In genomic region chr17:43780135-43780534, GRCh38 we compare ENCODE assay signal across 10 cellular contexts. TPM values are rescaled to one million over a fixed set of nuclear protein-coding genes. Genes with fewer than 3 reads are reported as not detected.
DNase-seq lines count a peak whose midpoint lies in the region; ATAC-seq, FAIRE-seq and TF ChIP-seq lines count a peak whose summit lies in the region.
"Had no signal": no experiment of that assay in that cellular context is flagged by ENCODE, and none has a peak within 500 bp of the region (broad histone marks: within the 10 kb centered on the region; RNA-seq: fewer than 3 reads in every experiment).

Gene CFAP97D1 (plus strand): TSS chr17:43780435. CDS start chr17:43780463, 28 bp downstream.

- peaks cover 0 to 4% of the 10 kb centered on the region in 2 donors for H3K27me3 ChIP-seq in small intestine (ENCODE audit: control insufficient read depth in 2 of 2, insufficient read depth in 2 of 2, low read length in 2 of 2)

- peaks cover 7% of the 10 kb centered on the region for H3K4me1 Mint-ChIP-seq in activated T-helper 1 cell treated with anti-CD3 and anti-CD28 coated beads, Interleukin-12 subunit alpha, Interleukin-12 subunit beta, Interleukin-2, Interleukin-4 antibody, amounts not matched to agents 30 ng/mL and 10 ng/mL and 1 ng/mL, durations not matched to agents 14 hours and 24 hours and 36 hours (ENCODE audit: low read depth)

- H3K4me1 ChIP-seq in small intestine (ENCODE audit: control insufficient read depth in 2 of 2, insufficient read depth in 1 of 2, low read depth in 1 of 2, low read length in 1 of 2): peaks cover 3 to 4% of the 10 kb centered on the region in 2 donors

- peak within 1 kb of the TSS; percentile 73 for H3K4me3 Mint-ChIP-seq in activated T-helper 1 cell treated with anti-CD3 and anti-CD28 coated beads, Interleukin-12 subunit alpha, Interleukin-12 subunit beta, Interleukin-2, Interleukin-4 antibody, amounts not matched to agents 30 ng/mL and 10 ng/mL and 1 ng/mL, durations not matched to agents 14 hours and 24 hours and 36 hours

- H3K4me3 ChIP-seq in HFF-Myc (replicated peaks; ENCODE audit: low read depth, low read length): peak within 1 kb of the TSS; percentile 79
- H3K4me3 ChIP-seq in iPS-11a (ENCODE audit: low read depth, low read length): peak within 1 kb of the TSS; percentile 78
- H3K4me3 ChIP-seq in small intestine (ENCODE audit: low read depth in 1 of 2, low read length in 2 of 2): peak within 1 kb of the TSS; percentile 29 to 92

- WGBS in small intestine, 3 donors: 44 to 56% (median 46%) methylated on average over 7 of the region's 7 CpGs

- DNase-seq in HFF-Myc (ENCODE audit: extremely low read depth, low read depth) (no peak), small intestine (no peak), GM12892 (ENCODE audit: insufficient read length) (no peak)
- DNase-seq in activated T-helper 1 cell treated with anti-CD3 and anti-CD28 coated beads, Interleukin-12 subunit alpha, Interleukin-12 subunit beta, Interleukin-2, Interleukin-4 antibody, amounts not matched to agents 30 ng/mL and 10 ng/mL and 1 ng/mL, durations not matched to agents 14 hours and 24 hours and 36 hours (ENCODE audit: low spot score): no peak

- no peaks in the 10 kb centered on the region for H3K9me3 Mint-ChIP-seq in activated T-helper 1 cell treated with anti-CD3 and anti-CD28 coated beads, Interleukin-12 subunit alpha, Interleukin-12 subunit beta, Interleukin-2, Interleukin-4 antibody, amounts not matched to agents 30 ng/mL and 10 ng/mL and 1 ng/mL, durations not matched to agents 14 hours and 24 hours and 36 hours

- FAIRE-seq in small intestine (lab: Jason Lieb, UNC) (no peak), GM12892 (lab: Jason Lieb, UNC) (no peak)
- FAIRE-seq: islet of Langerhans, RCC 7860 had no signal

- H3K36me3 Mint-ChIP-seq in activated T-helper 1 cell treated with anti-CD3 and anti-CD28 coated beads, Interleukin-12 subunit alpha, Interleukin-12 subunit beta, Interleukin-2, Interleukin-4 antibody, amounts not matched to agents 30 ng/mL and 10 ng/mL and 1 ng/mL, durations not matched to agents 14 hours and 24 hours and 36 hours (ENCODE audit: low read depth): peaks cover 3% of the 10 kb centered on the region

- peaks cover 0 to 2% of the 10 kb centered on the region in 2 donors for H3K36me3 ChIP-seq in small intestine (ENCODE audit: control insufficient read depth in 2 of 2, insufficient read depth in 2 of 2, low read length in 2 of 2)

- peak within 1 kb of the TSS in 1 of 2 donors; percentile 83 for H3K27ac ChIP-seq in small intestine (ENCODE audit: low read depth in 1 of 2, low read length in 1 of 2)

- ATAC-seq in HG02588 (IDR thresholded peaks at IDR 0.05; ENCODE audit: unreplicated experiment) (no peak), HG02970 (IDR thresholded peaks at IDR 0.05; ENCODE audit: low FRiP score, unreplicated experiment) (no peak), HG03039 (IDR thresholded peaks at IDR 0.05; ENCODE audit: unreplicated experiment) (no peak)

- TF ChIP-seq CTCF in HFF-Myc (IDR thresholded peaks at IDR 0.05; ENCODE audit: low read depth, low read length, missing control alignments): no peak

- peaks cover 32% of the 10 kb centered on the region for H3K27me3 Mint-ChIP-seq in activated T-helper 1 cell treated with anti-CD3 and anti-CD28 coated beads, Interleukin-12 subunit alpha, Interleukin-12 subunit beta, Interleukin-2, Interleukin-4 antibody, amounts not matched to agents 30 ng/mL and 10 ng/mL and 1 ng/mL, durations not matched to agents 14 hours and 24 hours and 36 hours (ENCODE audit: insufficient read depth)

- intact Hi-C loops in activated T-helper 1 cell treated with anti-CD3 and anti-CD28 coated beads, Interleukin-12 subunit alpha, Interleukin-12 subunit beta, Interleukin-2, Interleukin-4 antibody, amounts not matched to agents 30 ng/mL and 10 ng/mL and 1 ng/mL, durations not matched to agents 14 hours and 24 hours and 36 hours (cut with micrococcal nuclease): no loop called here

- H3K27ac Mint-ChIP-seq in activated T-helper 1 cell treated with anti-CD3 and anti-CD28 coated beads, Interleukin-12 subunit alpha, Interleukin-12 subunit beta, Interleukin-2, Interleukin-4 antibody, amounts not matched to agents 30 ng/mL and 10 ng/mL and 1 ng/mL, durations not matched to agents 14 hours and 24 hours and 36 hours: no peak within 1 kb of the TSS

- TF ChIP-seq POLR2A in GM12892 (IDR thresholded peaks at IDR 0.05; ENCODE audit: low read depth, low read length): no peak

- no peaks in the 10 kb centered on the region for H3K9me3 ChIP-seq in small intestine (ENCODE audit: control insufficient read depth, low read depth)

RNA-seq across cellular contexts. Expression of gene CFAP97D1, which starts in this region (rescaled TPM):
- not detected in 2 replicates for total RNA-seq in activated T-helper 1 cell treated with anti-CD3 and anti-CD28 coated beads, Interleukin-12 subunit alpha, Interleukin-12 subunit beta, Interleukin-2, Interleukin-4 antibody, amounts not matched to agents 30 ng/mL and 10 ng/mL and 1 ng/mL, durations not matched to agents 14 hours and 24 hours and 36 hours
- polyA plus RNA-seq in small intestine: not detected
- polyA plus RNA-seq in GM12892 (2012; ENCODE audit: missing spikeins): not detected
